In genomic region chr7:151631149-151631967, GRCh38 we compare ENCODE assay signal across 8 cellular contexts.
DNase-seq lines count a peak whose midpoint lies in the region; ATAC-seq, FAIRE-seq and TF ChIP-seq lines count a peak whose summit lies in the region.

No MANE protein-coding gene starts in this region.

- peaks cover 47% of the 10 kb centered on the region for H3K79me2 ChIP-seq in astrocyte (ENCODE audit: insufficient read depth, low read length)

- DNase-seq in activated naive CD4-positive, alpha-beta T cell treated with anti-CD3 and anti-CD28 coated beads for 36 hours, result peak; percentile 29
- no peak for DNase-seq in activated naive CD4-positive, alpha-beta T cell treated with anti-CD3 and anti-CD28 coated beads, Interleukin-2, amount 50 U/mL, for 16 hours
- DNase-seq in NCI-H69 (lab: John Stamatoyannopoulos, UW) (peak; percentile 80), astrocyte (ENCODE audit: low read depth) (no peak), kidney glomerular epithelial cell (lab: John Stamatoyannopoulos, UW) (peak; percentile 44)
- DNase-seq in stimulated activated naive CD8-positive, alpha-beta T cell treated with anti-CD3 and anti-CD28 coated beads, Interleukin-15, Interleukin-2, amounts not matched to agents 100 U/mL and 50 U/mL, for 24 hours, result no peak
- no peak for DNase-seq in activated CD8-positive, alpha-beta memory T cell treated with anti-CD3 and anti-CD28 coated beads, Interleukin-2, amount 50 U/mL, for 48 hours

- no peaks in the 10 kb centered on the region for H3K36me3 ChIP-seq in astrocyte (ENCODE audit: insufficient read depth, low read length)

- peaks cover 35% of the 10 kb centered on the region for H4K20me1 ChIP-seq in astrocyte (ENCODE audit: insufficient read depth, low read length)

- peaks cover 22% of the 10 kb centered on the region for H3K4me1 ChIP-seq in astrocyte (ENCODE audit: insufficient read depth, low read length)

- peak overlapping the region; percentile 60 for H3K27ac ChIP-seq in astrocyte (ENCODE audit: low read depth, low read length)

- peak overlapping the region; percentile 12 for H2AFZ ChIP-seq in astrocyte (ENCODE audit: low read depth, low read length)

- peaks cover 7% of the 10 kb centered on the region for H3K36me3 Mint-ChIP-seq in activated naive CD4-positive, alpha-beta T cell treated with anti-CD3 and anti-CD28 coated beads for 36 hours (ENCODE audit: low read depth)
- peaks cover 4% of the 10 kb centered on the region for H3K36me3 Mint-ChIP-seq in astrocyte (ENCODE audit: low read depth, unreplicated experiment)

- peaks cover 27% of the 10 kb centered on the region for H3K4me1 Mint-ChIP-seq in activated naive CD4-positive, alpha-beta T cell treated with anti-CD3 and anti-CD28 coated beads for 36 hours (ENCODE audit: low read depth)
- peaks cover 11% of the 10 kb centered on the region for H3K4me1 Mint-ChIP-seq in astrocyte (ENCODE audit: low read depth, unreplicated experiment)

- ATAC-seq in HG02623 (IDR thresholded peaks at IDR 0.05; ENCODE audit: unreplicated experiment), result peak; percentile 24
- ATAC-seq in stimulated activated naive CD8-positive, alpha-beta T cell treated with anti-CD3 and anti-CD28 coated beads, Interleukin-15, Interleukin-2, amounts not matched to agents 100 U/mL and 50 U/mL, for 24 hours, result peak; percentile 26

- peak overlapping the region; percentile 88 for H3K4me3 Mint-ChIP-seq in activated naive CD4-positive, alpha-beta T cell treated with anti-CD3 and anti-CD28 coated beads for 36 hours
- peak overlapping the region; percentile 92 for H3K4me3 Mint-ChIP-seq in astrocyte (ENCODE audit: unreplicated experiment)

- peaks cover 6% of the 10 kb centered on the region for H3K9me3 Mint-ChIP-seq in activated naive CD4-positive, alpha-beta T cell treated with anti-CD3 and anti-CD28 coated beads for 36 hours
- peaks cover 3% of the 10 kb centered on the region for H3K9me3 Mint-ChIP-seq in astrocyte (ENCODE audit: unreplicated experiment)

- peak overlapping the region; percentile 65 for H3K27ac Mint-ChIP-seq in activated naive CD4-positive, alpha-beta T cell treated with anti-CD3 and anti-CD28 coated beads for 36 hours
- H3K27ac Mint-ChIP-seq in astrocyte (ENCODE audit: unreplicated experiment), result peak overlapping the region; percentile 90

- CTCF ChIA-PET in activated naive CD4-positive, alpha-beta T cell treated with anti-CD3 and anti-CD28 coated beads for 36 hours (lab: Charles Lee), result interaction anchor here (0.7 to 6.1 kb wide), 7 partner anchors 14 to 397 kb away, joined by 3 to 51 read pairs (median 3); partner anchors contain the start of gene RHEB

- no peaks in the 10 kb centered on the region for H3K9me3 ChIP-seq in astrocyte (ENCODE audit: insufficient read depth, low read depth, low read length)

- peak overlapping the region; percentile 85 for H3K9ac ChIP-seq in astrocyte (ENCODE audit: low read length)

- H3K27me3 Mint-ChIP-seq in activated naive CD4-positive, alpha-beta T cell treated with anti-CD3 and anti-CD28 coated beads for 36 hours (ENCODE audit: low read depth), result no peaks in the 10 kb centered on the region
- no peaks in the 10 kb centered on the region for H3K27me3 Mint-ChIP-seq in astrocyte (ENCODE audit: low read depth, unreplicated experiment)

- no peak for FAIRE-seq in astrocyte (lab: Jason Lieb, UNC)

- no peaks in the 10 kb centered on the region for H3K27me3 ChIP-seq in astrocyte (ENCODE audit: insufficient read depth, low read length)

- TF ChIP-seq CTCF in astrocyte (IDR thresholded peaks at IDR 0.05; ENCODE audit: insufficient read depth, low read depth, low read length), result no peak

- intact Hi-C loops in activated naive CD4-positive, alpha-beta T cell treated with anti-CD3 and anti-CD28 coated beads for 36 hours (cut with micrococcal nuclease), result loop anchor here (5.0 to 10.0 kb wide), 2 partner anchors 159 to 803 kb away; partner anchors contain the start of gene KMT2C

- H3K4me2 ChIP-seq in astrocyte (ENCODE audit: low read length), result peak overlapping the region; percentile 87

- peak overlapping the region; percentile 83 for H3K4me3 ChIP-seq in astrocyte (ENCODE audit: insufficient read depth, low read depth, low read length)

Comparison
In these comparisons a context has a peak if more than half of its experiments do, and no peak if none do; other contexts are left out.
1. DNase-seq: peak in activated naive CD4-positive, alpha-beta T cell treated with anti-CD3 and anti-CD28 coated beads for 36 hours (single experiment), NCI-H69 (single experiment) and kidney glomerular epithelial cell (single experiment); none in activated naive CD4-positive, alpha-beta T cell treated with anti-CD3 and anti-CD28 coated beads, Interleukin-2, amount 50 U/mL, for 16 hours (single experiment), astrocyte (single experiment), stimulated activated naive CD8-positive, alpha-beta T cell treated with anti-CD3 and anti-CD28 coated beads, Interleukin-15, Interleukin-2, amounts not matched to agents 100 U/mL and 50 U/mL, for 24 hours (single experiment) and activated CD8-positive, alpha-beta memory T cell treated with anti-CD3 and anti-CD28 coated beads, Interleukin-2, amount 50 U/mL, for 48 hours (single experiment).